In the genomic region with DNA sequence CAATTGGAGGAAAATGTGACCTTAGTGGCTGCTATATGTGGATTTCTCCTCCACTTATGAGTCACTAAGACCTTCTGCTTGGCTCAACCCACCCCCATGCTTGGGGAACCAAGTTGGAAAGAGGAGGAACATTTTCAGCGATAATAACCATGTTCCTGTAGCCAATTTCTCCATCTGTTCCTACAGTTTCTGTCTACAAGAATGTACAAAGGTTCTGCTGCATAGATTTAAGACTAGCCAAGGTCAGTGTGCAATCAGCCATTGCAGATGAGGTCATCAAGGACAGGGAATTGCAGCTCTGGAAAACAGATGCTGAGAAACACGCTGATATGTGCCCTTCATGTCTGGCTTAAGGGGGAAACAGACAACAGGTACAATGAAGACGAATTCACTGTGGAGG, we compare ENCODE assay signal across 15 cellular contexts. TPM values are rescaled to one million over a fixed set of nuclear protein-coding genes. Genes with fewer than 3 reads are reported as not detected.
DNase-seq lines count a peak whose midpoint lies in the region; ATAC-seq and TF ChIP-seq lines count a peak whose summit lies in the region.
"Had no signal": no experiment of that assay in that cellular context is flagged by ENCODE, and none has a peak within 500 bp of the region (broad histone marks: within the 10 kb centered on the region; RNA-seq: fewer than 3 reads in every experiment).

No MANE protein-coding gene starts in this region.

- no peak overlapping the region for H4K91ac ChIP-seq in H9 (ENCODE audit: insufficient read length, low read depth, low read length)

- H3K36me3 Mint-ChIP-seq in CD8-positive, alpha-beta T cell: no peaks in the 10 kb centered on the region
- no peaks in the 10 kb centered on the region for H3K36me3 Mint-ChIP-seq in H9 (ENCODE audit: insufficient read depth in 1 of 3, low read depth in 3 of 3)

- H3K18ac ChIP-seq in H9 (ENCODE audit: insufficient read length, low read depth, low read length): no peak overlapping the region

- H2BK5ac ChIP-seq in H9 (ENCODE audit: insufficient read length, low read length): no peak overlapping the region

- no peak overlapping the region for H4K8ac ChIP-seq in H9 (replicated peaks; ENCODE audit: insufficient read length, low read depth, low read length)

- no peaks in the 10 kb centered on the region for H3K27me3 ChIP-seq in CD8-positive, alpha-beta T cell (ENCODE audit: insufficient read depth, low read length)
- H3K27me3 ChIP-seq in dorsolateral prefrontal cortex (peaks cover 0 to 7% (median 0%) of the 10 kb centered on the region in 45 donors), H9 (ENCODE audit: insufficient read depth, low read length) (peaks cover 14% of the 10 kb centered on the region; the same call in 1 of the 2 replicates)
- H3K27me3 ChIP-seq: uterus had no signal

- no peak overlapping the region for H3K4ac ChIP-seq in H9 (ENCODE audit: low read depth, low read length)

- no peaks in the 10 kb centered on the region for H3K36me3 ChIP-seq in CD8-positive, alpha-beta T cell (ENCODE audit: insufficient read depth, low read length)
- H3K36me3 ChIP-seq: uterus had no signal

- no peak for DNase-seq in CD8-positive, alpha-beta T cell
- DNase-seq in NCI-H1694 treated with DMSO at 0.1 percent for 48 hours (lab: John Stamatoyannopoulos, UW): peak; percentile 99
- no peak for DNase-seq in dorsolateral prefrontal cortex
- DNase-seq in kidney tubule cell (ENCODE audit: low spot score): peak; percentile 64
- no peak for DNase-seq in putamen (ENCODE audit: low spot score)
- no peak for DNase-seq in DMS153 (lab: John Stamatoyannopoulos, UW)
- no peak for DNase-seq in H9
- DNase-seq: activated CD4-positive, alpha-beta T cell treated with anti-CD3 and anti-CD28 coated beads, Interleukin-2, amount 10 ng/mL, durations not matched to agents 24 days and 14 days; activated gamma-delta T cell treated with Interleukin-2 at 50 U/mL for 16 hours; AML-193; NCI-H146; NCI-H345; stimulated activated CD4-positive, alpha-beta T cell treated with anti-CD3 and anti-CD28 coated beads, Interleukin-2, amount 100 ng/mL, for 48 hours; uterus had no signal

- H3K27ac ChIP-seq in CD8-positive, alpha-beta T cell (ENCODE audit: low read depth, low read length): no peak overlapping the region
- peak overlapping the region in 30 of 59 donors; percentile 5 to 83 (median 40) for H3K27ac ChIP-seq in dorsolateral prefrontal cortex
- no peak overlapping the region for H3K27ac ChIP-seq in H9 (ENCODE audit: insufficient read length, low read depth, low read length)
- H3K27ac ChIP-seq: uterus had no signal

- H3K23me2 ChIP-seq in H9 (ENCODE audit: insufficient read length, low read depth, low read length, poor library complexity, severe bottlenecking): peaks cover 3% of the 10 kb centered on the region

- H3K79me2 ChIP-seq in H9 (ENCODE audit: insufficient read depth, low read length): no peaks in the 10 kb centered on the region

- peaks cover 74% of the 10 kb centered on the region for H3K4me1 Mint-ChIP-seq in CD8-positive, alpha-beta T cell (ENCODE audit: low read depth)
- peaks cover 15 to 19% of the 10 kb centered on the region in 2 experiments for H3K4me1 Mint-ChIP-seq in H9

- H3K79me1 ChIP-seq in H9 (ENCODE audit: insufficient read depth, low read depth, low read length, poor library complexity, severe bottlenecking): no peaks in the 10 kb centered on the region

- H4K20me1 ChIP-seq in H9 (ENCODE audit: control insufficient read depth, insufficient read depth, insufficient read length): no peaks in the 10 kb centered on the region

- intact Hi-C loops in CD8-positive, alpha-beta T cell (cut with DNase I, micrococcal nuclease): loop anchor here in 1 of 2 experiments (2.0 kb wide), 1 partner anchor 281 kb away; no protein-coding TSS in a partner anchor
- intact Hi-C loops in dorsolateral prefrontal cortex (cut with DNase I): no loop called here

- H3K4me3 Mint-ChIP-seq in CD8-positive, alpha-beta T cell: no peak overlapping the region
- no peak overlapping the region for H3K4me3 Mint-ChIP-seq in H9
- H3K4me3 Mint-ChIP-seq: activated CD4-positive, alpha-beta T cell treated with anti-CD3 and anti-CD28 coated beads, Interleukin-2, amount 10 ng/mL, durations not matched to agents 24 days and 14 days had no signal

- H3K23ac ChIP-seq in H9 (ENCODE audit: insufficient read length, low read depth, low read length): no peak overlapping the region

- no peak overlapping the region for H2BK15ac ChIP-seq in H9 (ENCODE audit: low read depth, low read length)

- peaks cover 16% of the 10 kb centered on the region for H3K27me3 Mint-ChIP-seq in CD8-positive, alpha-beta T cell (ENCODE audit: low read depth)
- peaks cover 32% of the 10 kb centered on the region for H3K27me3 Mint-ChIP-seq in H9 (ENCODE audit: low read depth)

- no peak overlapping the region for H3T11ph ChIP-seq in H9 (ENCODE audit: low read length)

- peaks cover 56% of the 10 kb centered on the region for H3K4me1 ChIP-seq in CD8-positive, alpha-beta T cell (ENCODE audit: insufficient read depth, low read length)
- H3K4me1 ChIP-seq in H9 (ENCODE audit: insufficient read depth, low read length): peaks cover 5% of the 10 kb centered on the region; the same call in 1 of the 2 replicates
- H3K4me1 ChIP-seq: uterus had no signal

- H2BK20ac ChIP-seq in H9 (ENCODE audit: low read depth, low read length, poor library complexity, severe bottlenecking): no peak overlapping the region

- H2BK12ac ChIP-seq in H9 (ENCODE audit: insufficient read length, low read depth, low read length): no peak overlapping the region

- no peak for TF ChIP-seq CTCF in CD8-positive, alpha-beta T cell (IDR thresholded peaks at IDR 0.05)
- TF ChIP-seq CTCF in dorsolateral prefrontal cortex (IDR thresholded peaks at IDR 0.05 in 54 of 56, conservative IDR thresholded peaks at IDR 0.05 in 2 of 56; ENCODE audit: low read depth in 1 of 56, partially characterized antibody in 56 of 56) (no peak), H9 (conservative IDR thresholded peaks at IDR 0.05) (no peak)

- H3K4me3 ChIP-seq in CD8-positive, alpha-beta T cell (ENCODE audit: low read depth, low read length): no peak overlapping the region
- no peak overlapping the region for H3K4me3 ChIP-seq in dorsolateral prefrontal cortex
- H3K4me3 ChIP-seq: uterus had no signal

- CTCF ChIA-PET in CD8-positive, alpha-beta T cell (lab: Charles Lee): interaction anchor here (2.0 kb wide), 1 partner anchor 35 kb away, joined by 6 read pairs; no protein-coding TSS in a partner anchor

- no peak overlapping the region for H3K56ac ChIP-seq in H9 (ENCODE audit: insufficient read length, low read depth, low read length)

- ATAC-seq in CD8-positive, alpha-beta T cell: no peak
- no peak for ATAC-seq in GM19351 (IDR thresholded peaks at IDR 0.05; ENCODE audit: unreplicated experiment)

- POLR2A ChIA-PET in CD8-positive, alpha-beta T cell (lab: Charles Lee): no interaction called here

- no peaks in the 10 kb centered on the region for H3K9me3 Mint-ChIP-seq in CD8-positive, alpha-beta T cell
- H3K9me3 Mint-ChIP-seq in H9: no peaks in the 10 kb centered on the region
- H3K9me3 Mint-ChIP-seq: activated CD4-positive, alpha-beta T cell treated with anti-CD3 and anti-CD28 coated beads, Interleukin-2, amount 10 ng/mL, durations not matched to agents 24 days and 14 days had no signal

- H4K5ac ChIP-seq in H9 (ENCODE audit: insufficient read length, low read depth, low read length): no peak overlapping the region

- no peak overlapping the region for H2BK120ac ChIP-seq in H9 (ENCODE audit: low read depth, low read length, poor library complexity, severe bottlenecking)

- no peaks in the 10 kb centered on the region for H3K9me3 ChIP-seq in CD8-positive, alpha-beta T cell (ENCODE audit: low read length)
- H3K9me3 ChIP-seq in H9 (ENCODE audit: control insufficient read depth, low read depth, low read length): no peaks in the 10 kb centered on the region
- H3K9me3 ChIP-seq: uterus had no signal

- H3K9ac ChIP-seq in H9 (ENCODE audit: extremely low read depth, insufficient read length, low read length): no peak overlapping the region

- WGBS in H9 (ENCODE audit: extremely low coverage, insufficient read length, low lambda C conversion rate): no CpG with 5 or more reads among the region's 3 CpGs

- H2AFZ ChIP-seq in H9 (ENCODE audit: low read length): no peak overlapping the region

- H3K4me2 ChIP-seq in H9 (ENCODE audit: insufficient read depth, insufficient read length, low read length): no peak overlapping the region

- H3K14ac ChIP-seq in H9 (ENCODE audit: insufficient read depth, low read length): no peak overlapping the region

- H3K27ac Mint-ChIP-seq in CD8-positive, alpha-beta T cell: peak overlapping the region; percentile 16
- no peak overlapping the region; a peak in 1 of 7 replicates for H3K27ac Mint-ChIP-seq in H9
- H3K27ac Mint-ChIP-seq: activated CD4-positive, alpha-beta T cell treated with anti-CD3 and anti-CD28 coated beads, Interleukin-2, amount 10 ng/mL, durations not matched to agents 24 days and 14 days had no signal

- H2AK5ac ChIP-seq in H9 (ENCODE audit: insufficient read length, low read length): no peak overlapping the region

RNA-seq across cellular contexts. Expression of a gene that starts 5.6 kb away (rescaled TPM):
- 10 to 100 TPM; 13.2 to 14.8 TPM for total RNA-seq in CD8-positive, alpha-beta T cell
- 100 to 1,000 TPM; 212 to 574 (median 398) TPM for total RNA-seq in dorsolateral prefrontal cortex
- 1.8 and 2.3 TPM in 2 replicates for total RNA-seq in H9 (2021)
- total RNA-seq: activated CD4-positive, alpha-beta T cell treated with anti-CD3 and anti-CD28 coated beads, Interleukin-2, amount 10 ng/mL, durations not matched to agents 24 days and 14 days had no signal

Comparison
In these comparisons a context has a peak if more than half of its experiments do, and no peak if none do; other contexts are left out.
1. DNase-seq: peak in NCI-H1694 treated with DMSO at 0.1 percent for 48 hours (single experiment) and kidney tubule cell (single experiment); none in CD8-positive, alpha-beta T cell (0 of 7), dorsolateral prefrontal cortex (0 of 10), putamen (single experiment), DMS153 (single experiment) and H9 (single experiment).
2. H3K27ac ChIP-seq: peak in dorsolateral prefrontal cortex (30 of 59); none in CD8-positive, alpha-beta T cell (single experiment) and H9 (single experiment).
3. RNA of a gene that starts 5.6 kb away (total RNA-seq): 212 to 574 TPM in dorsolateral prefrontal cortex; 13.2 to 14.8 TPM in CD8-positive, alpha-beta T cell and 1.8 to 2.3 TPM in H9; every median in the first group is over 10 times any median in the second.